8 cellular contexts compared by ENCODE assay signal in the genomic region with DNA sequence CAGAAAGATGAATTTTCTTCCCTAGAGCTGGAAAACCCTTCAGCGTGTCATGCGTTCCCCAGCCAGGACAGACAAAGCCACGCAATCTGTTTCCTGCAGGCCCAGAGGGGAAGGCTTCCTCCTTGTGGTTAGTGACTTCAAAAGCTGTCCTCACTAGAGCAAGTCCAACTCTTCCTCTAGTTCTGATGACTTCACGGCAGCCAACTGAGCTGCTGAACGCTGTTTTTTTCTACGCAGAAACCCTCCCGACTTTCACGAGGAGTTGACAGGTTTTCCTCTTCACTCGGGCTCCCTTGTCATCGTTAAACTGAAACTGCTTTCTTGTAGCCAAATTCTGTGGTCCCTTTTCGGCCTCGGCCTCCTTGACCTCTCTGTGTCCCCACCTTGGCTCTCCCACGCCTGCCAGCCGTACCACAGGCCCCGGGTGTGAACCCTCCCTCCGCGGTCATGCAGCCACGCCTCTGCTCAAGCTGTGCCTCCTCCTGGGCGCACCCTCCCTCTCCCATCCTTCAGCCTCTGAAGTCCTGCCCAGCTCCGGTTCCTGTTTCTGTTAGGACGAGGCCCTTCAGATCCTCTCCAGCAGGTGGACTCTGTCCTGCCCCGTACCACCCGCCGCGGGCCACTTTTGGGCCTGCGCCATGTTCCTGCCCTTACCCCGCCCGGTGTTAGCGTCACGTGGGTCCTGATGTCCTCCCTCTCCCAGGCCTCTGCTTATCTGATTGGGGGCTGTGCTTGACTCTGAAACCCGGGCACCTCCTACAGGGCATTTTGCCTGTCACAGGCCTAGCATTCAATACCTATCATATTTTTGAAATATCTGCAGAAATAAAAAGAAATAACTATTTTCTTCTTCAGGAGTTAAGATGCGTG. TPM values are rescaled to one million over a fixed set of nuclear protein-coding genes. Genes with fewer than 3 reads are reported as not detected.
DNase-seq lines count a peak whose midpoint lies in the region; ATAC-seq and TF ChIP-seq lines count a peak whose summit lies in the region.

No MANE protein-coding gene starts in this region.

- no peaks in the 10 kb centered on the region for H3K36me3 ChIP-seq in CD4-positive, alpha-beta memory T cell (ENCODE audit: insufficient read depth, low read length)
- H3K36me3 ChIP-seq in thoracic aorta = no peaks in the 10 kb centered on the region

- H3K27me3 Mint-ChIP-seq in CD4-positive, alpha-beta memory T cell = no peaks in the 10 kb centered on the region

- TF ChIP-seq CTCF in fibroblast of villous mesenchyme (IDR thresholded peaks at IDR 0.05; ENCODE audit: insufficient read depth, low read depth, low read length) (peak; percentile 65), omental fat pad (IDR thresholded peaks at IDR 0.05) (peak in 1 of 3 donors; percentile 35), thoracic aorta (IDR thresholded peaks at IDR 0.05) (peak; percentile 37)

- intact Hi-C loops in CD4-positive, alpha-beta memory T cell (cut with micrococcal nuclease) = loop anchor here (1.0 to 2.0 kb wide), 3 partner anchors 42 to 168 kb away; no protein-coding TSS in a partner anchor

- H3K27ac Mint-ChIP-seq in CD4-positive, alpha-beta memory T cell = peak overlapping the region; percentile 90 to 99 (median 97)

- peaks cover 3 to 4% of the 10 kb centered on the region in 2 donors for H3K36me3 Mint-ChIP-seq in CD4-positive, alpha-beta memory T cell

- ATAC-seq in GM19463 (IDR thresholded peaks at IDR 0.05; ENCODE audit: unreplicated experiment) (peak; percentile 92), omental fat pad (ENCODE audit: low FRiP score) (peak; percentile 88), thoracic aorta (ENCODE audit: insufficient number of reproducible peaks, low FRiP score, low read depth) (peak; percentile 86)

- DNase-seq in CD4-positive, alpha-beta memory T cell = peak; percentile 78 to 91 (median 80)
- DNase-seq in HK-2 (ENCODE audit: unreplicated experiment) (peak; percentile 96), RPMI8226 (peak; percentile 99), fibroblast of villous mesenchyme (ENCODE audit: low read depth) (peak; percentile 97), omental fat pad (ENCODE audit: low spot score) (peak; percentile 62), thoracic aorta (ENCODE audit: low spot score) (peak; percentile 60)
- DNase-seq in activated T-helper 9 cell treated with anti-CD3 and anti-CD28 coated beads, Interleukin-2, amount 50 U/mL, for 16 hours (ENCODE audit: low read depth) = peak; percentile 66

- H3K9me3 ChIP-seq in CD4-positive, alpha-beta memory T cell (ENCODE audit: control insufficient read depth in 1 of 2, low read length in 2 of 2) = no peaks in the 10 kb centered on the region
- no peaks in the 10 kb centered on the region for H3K9me3 ChIP-seq in thoracic aorta

- H3K9me3 Mint-ChIP-seq in CD4-positive, alpha-beta memory T cell = no peaks in the 10 kb centered on the region

- H3K4me3 Mint-ChIP-seq in CD4-positive, alpha-beta memory T cell = peak overlapping the region; percentile 95 to 100 (median 97)

- H3K4me1 Mint-ChIP-seq in CD4-positive, alpha-beta memory T cell = peaks cover 22 to 47% (median 39%) of the 10 kb centered on the region in 4 donors

- H3K27me3 ChIP-seq in CD4-positive, alpha-beta memory T cell (ENCODE audit: insufficient read depth, low read length) = no peaks in the 10 kb centered on the region
- no peaks in the 10 kb centered on the region for H3K27me3 ChIP-seq in thoracic aorta (replicated peaks; ENCODE audit: insufficient read depth)

- H3K4me3 ChIP-seq in CD4-positive, alpha-beta memory T cell (ENCODE audit: low read length in 2 of 2) = peak overlapping the region; percentile 44 to 61
- H3K4me3 ChIP-seq in fibroblast of villous mesenchyme (ENCODE audit: low read depth, low read length) (peak overlapping the region; percentile 43), thoracic aorta (peak overlapping the region; percentile 71)

- CTCF ChIA-PET in CD4-positive, alpha-beta memory T cell (lab: Charles Lee; ENCODE audit: partially characterized antibody) = interaction anchor here (0.6 to 4.4 kb wide), 11 partner anchors 9 to 252 kb away, joined by 3 to 23 read pairs (median 3); a partner anchor contains a TSS

- POLR2A ChIA-PET in CD4-positive, alpha-beta memory T cell (lab: Charles Lee; ENCODE audit: partially characterized antibody) = interaction anchor here (0.7 to 3.5 kb wide), 4 partner anchors 9 to 113 kb away, joined by 3 to 14 read pairs (median 3); no protein-coding TSS in a partner anchor

- peak overlapping the region; percentile 68 for H3K27ac ChIP-seq in CD4-positive, alpha-beta memory T cell (ENCODE audit: low read depth, low read length)
- H3K27ac ChIP-seq in thoracic aorta = peak overlapping the region; percentile 81 to 84

- peaks cover 18% of the 10 kb centered on the region for H3K4me1 ChIP-seq in CD4-positive, alpha-beta memory T cell (ENCODE audit: insufficient read depth, low read length)
- peaks cover 21 to 54% of the 10 kb centered on the region in 2 donors for H3K4me1 ChIP-seq in thoracic aorta (ENCODE audit: control insufficient read depth in 1 of 2, low read depth in 2 of 2)

RNA-seq across cellular contexts. Expression of a gene that starts 39.3 kb away (rescaled TPM):
- total RNA-seq in CD4-positive, alpha-beta memory T cell = 10 to 100 TPM; 46.1 to 47.6 TPM
- 10 to 100 TPM in 1 of 2 donors, 1 to 10 TPM in 1; 2.1 to 26.2 TPM for polyA plus RNA-seq in CD4-positive, alpha-beta memory T cell
- total RNA-seq in fibroblast of villous mesenchyme (45.7 and 46.2 TPM in 2 replicates), omental fat pad (100 to 1,000 TPM in 1 of 4 donors, 10 to 100 TPM in 3; 67.6 to 141 (median 75.7) TPM), thoracic aorta (100 to 1,000 TPM in 1 of 2 donors, 10 to 100 TPM in 1; 85.0 to 179 TPM)

Comparison
In these comparisons a context has a peak if more than half of its experiments do, and no peak if none do; other contexts are left out.
1. Peak in every context shown above with its lines: DNase-seq, ATAC-seq, H3K4me3 ChIP-seq and H3K27ac ChIP-seq.